27 cellular contexts compared by ENCODE assay signal in the genomic region with DNA sequence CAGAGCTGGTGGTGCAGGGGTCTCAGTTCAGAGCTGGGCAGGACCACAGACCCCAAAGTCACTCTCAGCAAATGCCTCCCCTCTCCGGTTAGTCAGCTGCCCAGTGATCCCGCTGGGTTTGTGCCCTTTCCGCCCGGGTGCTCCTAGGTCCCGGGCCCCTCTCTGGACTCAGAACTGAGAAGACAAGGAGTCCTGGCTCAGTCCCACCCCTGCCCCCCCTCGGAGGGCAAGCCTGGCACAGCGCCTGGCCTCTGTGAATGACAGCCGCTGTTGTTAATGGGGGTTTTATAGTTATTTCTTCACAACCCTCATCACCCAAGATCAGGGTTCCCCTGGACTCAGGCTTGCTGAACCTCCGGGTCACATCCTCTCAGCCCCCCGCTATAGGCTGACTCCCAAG. TPM values are rescaled to one million over a fixed set of nuclear protein-coding genes. Genes with fewer than 3 reads are reported as not detected.
"Had no signal": no experiment of that assay in that cellular context is flagged by ENCODE, and none has a peak within 500 bp of the region (broad histone marks: within the 10 kb centered on the region; RNA-seq: fewer than 3 reads in every experiment).

No MANE protein-coding gene starts in this region.

- H3K9me3 ChIP-seq: esophagus muscularis mucosa, heart right ventricle, left ventricle myocardium inferior, pancreas, psoas muscle, right atrium auricular region, spleen, testis, uterus had no signal

- H3K36me3 ChIP-seq: esophagus muscularis mucosa, heart right ventricle, left ventricle myocardium inferior, pancreas, right atrium auricular region, spleen, uterus had no signal

- H3K27ac Mint-ChIP-seq: activated CD4-positive, alpha-beta T cell treated with anti-CD3 and anti-CD28 coated beads, Interleukin-2, amount 10 ng/mL, durations not matched to agents 7 days and 5 days; activated CD8-positive, alpha-beta T cell treated with anti-CD3 and anti-CD28 coated beads for 36 hours; activated naive CD4-positive, alpha-beta T cell treated with anti-CD3 and anti-CD28 coated beads, Interleukin-2, amount 50 U/mL, for 72 hours had no signal

- H3K4me1 Mint-ChIP-seq: activated CD4-positive, alpha-beta T cell treated with anti-CD3 and anti-CD28 coated beads, Interleukin-2, amount 10 ng/mL, durations not matched to agents 7 days and 5 days; central memory CD8-positive, alpha-beta T cell had no signal

- DNase-seq: activated CD4-positive, alpha-beta T cell treated with anti-CD3 and anti-CD28 coated beads for 1 hour; activated CD4-positive, alpha-beta T cell treated with anti-CD3 and anti-CD28 coated beads, Interleukin-2, amount 10 ng/mL, durations not matched to agents 7 days and 5 days; activated CD8-positive, alpha-beta T cell treated with anti-CD3 and anti-CD28 coated beads for 36 hours; activated naive CD4-positive, alpha-beta T cell; activated T-cell treated with anti-CD3 and anti-CD28 coated beads, Interleukin-2, amount 50 U/mL, for 4 hours; dermis blood vessel endothelial cell; effector CD4-positive, alpha-beta T cell; foreskin keratinocyte; heart right ventricle; kidney glomerular epithelial cell; left ventricle myocardium inferior; naive B cell; pancreas; psoas muscle; spleen; stimulated activated CD4-positive, alpha-beta T cell treated with anti-CD3 and anti-CD28 coated beads, Interleukin-4, amount 100 ng/mL, for 1 hour; stimulated activated naive CD8-positive, alpha-beta T cell treated with anti-CD3 and anti-CD28 coated beads, Interleukin-15, Interleukin-2, amounts not matched to agents 100 U/mL and 50 U/mL, for 24 hours; T-helper 2 cell; testis; trophoblast cell; uterus had no signal

- H3K4me3 ChIP-seq: esophagus muscularis mucosa, heart right ventricle, left ventricle myocardium inferior, lung, pancreas, psoas muscle, right atrium auricular region, spleen, testis, uterus had no signal

- ATAC-seq: activated CD8-positive, alpha-beta T cell treated with anti-CD3 and anti-CD28 coated beads for 36 hours; activated naive CD4-positive, alpha-beta T cell treated with anti-CD3 and anti-CD28 coated beads, Interleukin-2, amount 50 U/mL, for 72 hours; activated T-cell treated with anti-CD3 and anti-CD28 coated beads, Interleukin-2, amount 50 U/mL, for 4 hours; foreskin keratinocyte; heart right ventricle; psoas muscle; stimulated activated naive CD8-positive, alpha-beta T cell treated with anti-CD3 and anti-CD28 coated beads, Interleukin-15, Interleukin-2, amounts not matched to agents 100 U/mL and 50 U/mL, for 24 hours had no signal

- H3K27ac ChIP-seq: esophagus muscularis mucosa, foreskin keratinocyte, heart right ventricle, left ventricle myocardium inferior, pancreas, psoas muscle, right atrium auricular region, spleen, testis, uterus had no signal

- H3K4me3 Mint-ChIP-seq: activated CD4-positive, alpha-beta T cell treated with anti-CD3 and anti-CD28 coated beads, Interleukin-2, amount 10 ng/mL, durations not matched to agents 7 days and 5 days; activated CD8-positive, alpha-beta T cell treated with anti-CD3 and anti-CD28 coated beads for 36 hours; activated T-cell treated with anti-CD3 and anti-CD28 coated beads, Interleukin-2, amount 50 U/mL, for 4 hours; central memory CD8-positive, alpha-beta T cell had no signal

- H3K9me3 Mint-ChIP-seq: activated CD4-positive, alpha-beta T cell treated with anti-CD3 and anti-CD28 coated beads, Interleukin-2, amount 10 ng/mL, durations not matched to agents 7 days and 5 days; activated CD8-positive, alpha-beta T cell treated with anti-CD3 and anti-CD28 coated beads for 36 hours; activated naive CD4-positive, alpha-beta T cell treated with anti-CD3 and anti-CD28 coated beads, Interleukin-2, amount 50 U/mL, for 72 hours; activated T-cell treated with anti-CD3 and anti-CD28 coated beads, Interleukin-2, amount 50 U/mL, for 4 hours; central memory CD8-positive, alpha-beta T cell; naive B cell had no signal

- H3K36me3 Mint-ChIP-seq: activated naive CD4-positive, alpha-beta T cell treated with anti-CD3 and anti-CD28 coated beads, Interleukin-2, amount 50 U/mL, for 72 hours; naive B cell had no signal

- H3K4me1 ChIP-seq: foreskin keratinocyte, pancreas, psoas muscle, spleen, testis, uterus had no signal

- H3K27me3 ChIP-seq: pancreas, testis had no signal

RNA-seq across cellular contexts. Expression of gene ELFN2, which starts 47.6 kb away (rescaled TPM):
- total RNA-seq: left ventricle myocardium inferior, mesenteric fat pad, psoas muscle, right atrium auricular region had no signal
